In genomic region chr2:84832772-84833461, GRCh38 we compare ENCODE assay signal across 8 cellular contexts. TPM values are rescaled to one million over a fixed set of nuclear protein-coding genes. Genes with fewer than 3 reads are reported as not detected.
A peak's percentile ranks its signal among the peaks of the same experiment; 100 is the strongest.
DNase-seq lines count a peak whose midpoint lies in the region; ATAC-seq, FAIRE-seq and TF ChIP-seq lines count a peak whose summit lies in the region.

No MANE protein-coding gene starts in this region.

- no peak for TF ChIP-seq EP300 in GM12878 (IDR thresholded peaks at IDR 0.05; ENCODE audit: borderline replicate concordance in 1 of 2, control insufficient read depth in 1 of 2, low read depth in 2 of 2, low read length in 2 of 2)

- no peaks in the 10 kb centered on the region for H3K27me3 ChIP-seq in CD4-positive, alpha-beta T cell (ENCODE audit: control insufficient read depth, insufficient read depth, low read length)
- H3K27me3 ChIP-seq in GM12878 (replicated peaks in 1 of 2; ENCODE audit: control insufficient read depth in 2 of 2, insufficient read depth in 2 of 2, low read length in 1 of 2) (no peaks in the 10 kb centered on the region), small intestine (ENCODE audit: control insufficient read depth in 2 of 2, insufficient read depth in 2 of 2, low read length in 2 of 2) (no peaks in the 10 kb centered on the region), thyroid gland (no peaks in the 10 kb centered on the region)

- FAIRE-seq in GM12878 (lab: Jason Lieb, UNC) = peak; percentile 75
- FAIRE-seq in small intestine (lab: Jason Lieb, UNC) = no peak

- H3K36me3 ChIP-seq in GM12878 (ENCODE audit: control insufficient read depth in 2 of 2, insufficient read depth in 2 of 2, low read length in 1 of 2) = no peaks in the 10 kb centered on the region
- H3K36me3 ChIP-seq in small intestine (ENCODE audit: control insufficient read depth in 2 of 2, insufficient read depth in 2 of 2, low read length in 2 of 2) = no peaks in the 10 kb centered on the region
- no peaks in the 10 kb centered on the region for H3K36me3 ChIP-seq in thyroid gland

- H2AFZ ChIP-seq in GM12878 (ENCODE audit: control insufficient read depth, low read depth, low read length) = no peak overlapping the region

- no peak for TF ChIP-seq RAD21 in GM12878 (IDR thresholded peaks at IDR 0.05; ENCODE audit: insufficient read depth, low read depth, low read length)

- SMC1A ChIA-PET in GM12878 (lab: Charles Lee; ENCODE audit: uncharacterized antibody, unreplicated experiment) = interaction anchor here (0.7 to 1.7 kb wide), 7 partner anchors 10 to 465 kb away, joined by 3 to 5 read pairs (median 3); no protein-coding TSS in a partner anchor

- H4K20me1 ChIP-seq in GM12878 (ENCODE audit: control insufficient read depth, insufficient read depth) = no peaks in the 10 kb centered on the region; the same call in 1 of the 2 replicates

- H3K27ac ChIP-seq in CD4-positive, alpha-beta T cell (ENCODE audit: low read depth, low read length) = peak overlapping the region; percentile 71
- H3K27ac ChIP-seq in GM12878 (ENCODE audit: control insufficient read depth, insufficient read depth) (no peak overlapping the region), small intestine (ENCODE audit: low read depth in 1 of 2, low read length in 1 of 2) (peak overlapping the region in 1 of 2 donors; percentile 43), thyroid gland (no peak overlapping the region)

- H3K9me3 Mint-ChIP-seq in CD4-positive, alpha-beta T cell = peaks cover 6% of the 10 kb centered on the region

- no peaks in the 10 kb centered on the region for H3K79me2 ChIP-seq in GM12878 (ENCODE audit: control insufficient read depth, insufficient read depth, low read length)

- peak overlapping the region; percentile 80 for H3K4me3 Mint-ChIP-seq in CD4-positive, alpha-beta T cell

- intact Hi-C loops in CD4-positive, alpha-beta T cell (cut with DNase I, micrococcal nuclease) = loop anchor here in 1 of 2 experiments (2.0 to 5.0 kb wide), 2 partner anchors 14 to 34 kb away; no protein-coding TSS in a partner anchor
- intact Hi-C loops in GM12878 (cut with micrococcal nuclease; ENCODE audit: unreplicated experiment) = no loop called here
- intact Hi-C loops in thyroid gland (cut with DNase I) = no loop called here

- no peaks in the 10 kb centered on the region for H3K27me3 Mint-ChIP-seq in CD4-positive, alpha-beta T cell

- H3K4me2 ChIP-seq in GM12878 (ENCODE audit: control insufficient read depth, insufficient read depth) = peak overlapping the region; percentile 62; the same call in 1 of the 2 replicates

- 0 out of 2 replicates have a peak overlapping the region, but pooled peaks have one; percentile 36 for H3K4me3 ChIP-seq in GM12878
- H3K4me3 ChIP-seq in small intestine (ENCODE audit: low read depth in 1 of 2, low read length in 2 of 2) = no peak overlapping the region
- no peak overlapping the region for H3K4me3 ChIP-seq in thyroid gland (replicated peaks in 1 of 3)

- no peak for DNase-seq in CD4-positive, alpha-beta T cell
- DNase-seq in GM12878 (ENCODE audit: low read depth, low spot score) = peak; percentile 13
- DNase-seq in small intestine = peak; percentile 8
- DNase-seq in DMS79 treated with DMSO at 0.1 percent for 48 hours (lab: John Stamatoyannopoulos, UW) = no peak
- DNase-seq in thyroid gland = no peak
- no peak for DNase-seq in middle frontal gyrus (ENCODE audit: extremely low spot score, low spot score)

- ATAC-seq in CD4-positive, alpha-beta T cell (ENCODE audit: poor library complexity) = peak; percentile 61
- ATAC-seq in GM19455 (IDR thresholded peaks at IDR 0.05; ENCODE audit: unreplicated experiment) = peak; percentile 57
- ATAC-seq in HG03565 (IDR thresholded peaks at IDR 0.05; ENCODE audit: unreplicated experiment) = peak; percentile 71
- peak; percentile 84 for ATAC-seq in GM12878

- peaks cover 52% of the 10 kb centered on the region for H3K36me3 Mint-ChIP-seq in CD4-positive, alpha-beta T cell (ENCODE audit: low read depth)

- TF ChIP-seq CTCF in CD4-positive, alpha-beta T cell (IDR thresholded peaks at IDR 0.05) = no peak
- TF ChIP-seq CTCF in GM12878 (IDR thresholded peaks at IDR 0.05 in 2 of 3, conservative IDR thresholded peaks at IDR 0.05 in 1 of 3; ENCODE audit: control insufficient read depth in 2 of 3, extremely low read depth in 1 of 3, insufficient read depth in 1 of 3, low read depth in 3 of 3, low read length in 3 of 3) (no peak), thyroid gland (IDR thresholded peaks at IDR 0.05) (no peak)

- RAD21 ChIA-PET in GM12878 (lab: Charles Lee; ENCODE audit: unreplicated experiment) = interaction anchor here (0.7 to 3.5 kb wide), 3 partner anchors 34 to 93 kb away, joined by 3 to 12 read pairs (median 3); no protein-coding TSS in a partner anchor

- BruUV-seq in GM12878 (replicated peaks; lab: Mats Ljungman, UMichigan) = no TSS peak

- peaks cover 6% of the 10 kb centered on the region for H3K4me1 ChIP-seq in GM12878 (ENCODE audit: control insufficient read depth, insufficient read depth, low read length)
- no peaks in the 10 kb centered on the region for H3K4me1 ChIP-seq in small intestine (ENCODE audit: control insufficient read depth in 2 of 2, insufficient read depth in 1 of 2, low read depth in 1 of 2, low read length in 1 of 2)
- H3K4me1 ChIP-seq in thyroid gland = no peaks in the 10 kb centered on the region

- CTCF ChIA-PET in CD4-positive, alpha-beta T cell (lab: Charles Lee) = interaction anchor here (2.0 kb wide), 1 partner anchor 93 kb away, joined by 10 read pairs; no protein-coding TSS in a partner anchor
- CTCF ChIA-PET in GM12878 (lab: Yijun Ruan, JAX) = interaction anchor here (0.6 to 1.0 kb wide), 4 partner anchors 45 to 182 kb away, joined by 3 to 4 read pairs (median 3); no protein-coding TSS in a partner anchor

- H3K4me1 Mint-ChIP-seq in CD4-positive, alpha-beta T cell (ENCODE audit: low read depth) = peaks cover 45% of the 10 kb centered on the region

- POLR2A ChIA-PET in CD4-positive, alpha-beta T cell (lab: Charles Lee) = interaction anchor here (0.7 to 2.2 kb wide), 16 partner anchors 8 to 317 kb away, joined by 3 to 26 read pairs (median 4); partner anchors contain the start of genes DNAH6 and TRABD2A
- POLR2A ChIA-PET in GM12878 (lab: Charles Lee) = interaction anchor here (0.6 to 1.5 kb wide), 5 partner anchors 10 to 1955 kb away, joined by 3 to 5 read pairs (median 4); no protein-coding TSS in a partner anchor

- H3K9me3 ChIP-seq in CD4-positive, alpha-beta T cell (ENCODE audit: control insufficient read depth, low read length) = peaks cover 9% of the 10 kb centered on the region
- peaks cover 3% of the 10 kb centered on the region; the same call in 2 of the 3 replicates for H3K9me3 ChIP-seq in GM12878 (replicated peaks; ENCODE audit: control insufficient read depth, insufficient read depth, low read length)
- H3K9me3 ChIP-seq in small intestine (ENCODE audit: control insufficient read depth, low read depth) = no peaks in the 10 kb centered on the region
- H3K9me3 ChIP-seq in thyroid gland = no peaks in the 10 kb centered on the region

- no peak overlapping the region for H3K27ac Mint-ChIP-seq in CD4-positive, alpha-beta T cell

- 65% methylated on average over 5 of the region's 5 CpGs for WGBS in GM12878 (ENCODE audit: insufficient coverage, insufficient replicate concordance, low lambda C conversion rate, missing lambda C conversion rate)
- WGBS in small intestine, 3 donors = 60 to 76% (median 61%) methylated on average over 5 of the region's 5 CpGs
- 71 to 72% methylated on average over 5 of the region's 5 CpGs for whole genome bisulfite sequencing in thyroid gland, 2 donors

- TF ChIP-seq POLR2A in GM12878 (IDR thresholded peaks at IDR 0.05; ENCODE audit: low read depth, low read length) (no peak), thyroid gland (IDR thresholded peaks at IDR 0.05) (no peak)

- H3K9ac ChIP-seq in GM12878 (ENCODE audit: control insufficient read depth, insufficient read depth, low read length) = no peak overlapping the region

- in situ Hi-C loops in GM12878 (cut with MboI) = no loop called here

TF ChIP-seq in GM12878, 131 proteins besides CTCF, POLR2A, EP300 and RAD21 (continues in another document):
- TF ChIP-seq CHD2 (IDR thresholded peaks at IDR 0.05; ENCODE audit: borderline replicate concordance, low read depth, low read length) = no peak
- TF ChIP-seq CEBPB (IDR thresholded peaks at IDR 0.05; ENCODE audit: borderline replicate concordance in 1 of 2, low read depth in 2 of 2, low read length in 2 of 2) = no peak

RNA-seq across cellular contexts. Expression of gene TRABD2A, which starts 48.0 kb away (rescaled TPM):
- total RNA-seq in CD4-positive, alpha-beta T cell = 100 to 1,000 TPM; 166 to 170 TPM
- total RNA-seq in GM12878 (2013; cell fraction: nucleolus; rRNA removed) = 17.5 and 20.8 TPM in 2 replicates
- 7.6 and 9.8 TPM in 2 replicates for total RNA-seq in GM12878 (2014; rRNA removed)
- total RNA-seq in GM12878 (2014; rRNA removed; fragmentation: Illumina TruSeq; extraction: Trizol) = 4.7 and 5.1 TPM in 2 replicates
- total RNA-seq in GM12878 (2021) = 5.0 and 5.7 TPM in 2 replicates
- 0.21 TPM for polyA plus RNA-seq in GM12878 (2011; ENCODE audit: low read depth)
- polyA plus RNA-seq in GM12878 (2011; rRNA removed) = 1.9 and 2.0 TPM in 2 replicates
- 1.8 and 2.0 TPM in 2 replicates for polyA plus RNA-seq in GM12878 (2011; cell fraction: cytosol; rRNA removed)
- 3.2 and 3.3 TPM in 2 replicates for polyA plus RNA-seq in GM12878 (2011; cell fraction: nucleus; rRNA removed)
- 0.39 and 0.49 TPM in 2 replicates for polyA plus RNA-seq in GM12878 (2012)
- 5.2 and 5.3 TPM in 2 replicates for polyA plus RNA-seq in GM12878 (2014; fragmentation: Illumina TruSeq; extraction: Trizol)
- polyA plus RNA-seq in GM12878 (2014; fragmentation: Nextera tagmentation; extraction: Ambion mirVana) = 1 to 10 TPM; 1.4 to 2.3 TPM
- polyA plus RNA-seq in GM12878 (2014; rRNA removed) = 6.1 and 6.6 TPM in 2 replicates
- 1 to 10 TPM; 3.0 to 3.1 TPM for polyA plus RNA-seq in GM12878 (2016; fragmentation: Nextera tagmentation; extraction: Ambion mirVana)
- 3.1 TPM in 2 replicates for polyA minus RNA-seq in GM12878 (2011; rRNA and poly(A)+ RNA removed)
- 1.4 TPM in 1 of 2 replicates, not detected in the other for polyA minus RNA-seq in GM12878 (2011; cell fraction: cytosol; rRNA and poly(A)+ RNA removed)
- 3.4 and 3.9 TPM in 2 replicates for polyA minus RNA-seq in GM12878 (2011; cell fraction: nucleus; rRNA and poly(A)+ RNA removed)
- polyA plus RNA-seq in small intestine = 10 to 100 TPM in 1 of 3 donors, 1 to 10 TPM in 2; 2.0 to 25.6 (median 2.7) TPM
- total RNA-seq in thyroid gland = 1 to 10 TPM in 1 of 4 donors, under 1 TPM in 1, not detected in 2; 0.20 to 1.9 TPM

Comparison
In these comparisons a context has a peak if more than half of its experiments do, and no peak if none do; other contexts are left out.
1. DNase-seq: peak in GM12878 (single experiment) and small intestine (single experiment); none in CD4-positive, alpha-beta T cell (0 of 10), DMS79 treated with DMSO at 0.1 percent for 48 hours (single experiment), thyroid gland (0 of 2) and middle frontal gyrus (single experiment).
2. RNA of gene TRABD2A, which starts 48.0 kb away (total RNA-seq): 166 to 170 TPM in CD4-positive, alpha-beta T cell; 4.7 to 20.8 TPM in GM12878 and 0.20 to 1.9 TPM in thyroid gland; every median in the first group is over 4 times any median in the second.
3. Peak in every context shown above with its lines, with median percentiles within 50 percentile points of each other: ATAC-seq.